1 cellular context compared by ENCODE assay signal in the genomic region with DNA sequence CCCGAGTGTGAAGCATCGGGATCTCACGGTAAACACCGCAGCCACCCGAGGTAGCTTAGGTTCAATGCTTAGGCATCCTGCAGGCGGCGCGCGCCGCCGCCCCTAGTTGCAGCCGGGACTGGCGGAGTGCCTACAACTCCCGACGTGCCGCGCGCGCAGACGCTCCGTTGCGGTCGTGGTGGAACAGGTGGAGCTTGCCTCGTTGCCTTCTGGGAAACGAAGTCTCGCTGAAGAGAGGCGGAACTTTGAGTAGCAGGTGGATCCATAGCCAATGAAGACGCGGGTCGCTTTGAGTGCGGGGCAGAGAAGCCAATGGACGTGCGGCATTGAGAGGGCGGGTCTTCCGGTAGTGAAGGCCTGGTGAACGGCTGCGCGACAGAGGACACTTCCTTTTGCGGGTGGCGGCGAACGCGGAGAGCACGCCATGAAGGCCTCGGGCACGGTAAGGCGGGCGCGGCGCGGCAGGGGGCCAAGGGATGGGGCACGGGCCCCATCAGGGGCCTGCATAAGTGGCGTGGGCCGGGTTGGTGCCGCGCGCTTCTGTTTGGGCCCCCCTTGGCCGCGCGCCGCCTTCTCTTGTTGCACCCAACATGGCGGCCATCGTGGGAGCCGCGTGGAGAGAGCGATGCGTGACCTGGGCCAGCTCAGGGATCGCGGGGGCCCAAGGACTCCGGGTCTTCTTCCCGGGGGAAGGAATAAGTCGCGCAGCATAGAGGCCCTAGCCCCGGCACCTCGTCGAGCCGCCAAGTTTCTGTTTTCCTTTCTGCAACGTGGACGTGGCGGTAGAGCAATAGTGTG.
TF ChIP-seq lines count a peak whose summit lies in the region.

A gene (plus strand): TSS at position 378 of the 798 bp plus-strand sequence. CDS start 47 bp downstream, at position 425.

TF ChIP-seq in GM12878, 131 proteins besides CTCF, POLR2A, EP300 and RAD21 (continued from another document and continues in another):
- TF ChIP-seq, protein P1, sequence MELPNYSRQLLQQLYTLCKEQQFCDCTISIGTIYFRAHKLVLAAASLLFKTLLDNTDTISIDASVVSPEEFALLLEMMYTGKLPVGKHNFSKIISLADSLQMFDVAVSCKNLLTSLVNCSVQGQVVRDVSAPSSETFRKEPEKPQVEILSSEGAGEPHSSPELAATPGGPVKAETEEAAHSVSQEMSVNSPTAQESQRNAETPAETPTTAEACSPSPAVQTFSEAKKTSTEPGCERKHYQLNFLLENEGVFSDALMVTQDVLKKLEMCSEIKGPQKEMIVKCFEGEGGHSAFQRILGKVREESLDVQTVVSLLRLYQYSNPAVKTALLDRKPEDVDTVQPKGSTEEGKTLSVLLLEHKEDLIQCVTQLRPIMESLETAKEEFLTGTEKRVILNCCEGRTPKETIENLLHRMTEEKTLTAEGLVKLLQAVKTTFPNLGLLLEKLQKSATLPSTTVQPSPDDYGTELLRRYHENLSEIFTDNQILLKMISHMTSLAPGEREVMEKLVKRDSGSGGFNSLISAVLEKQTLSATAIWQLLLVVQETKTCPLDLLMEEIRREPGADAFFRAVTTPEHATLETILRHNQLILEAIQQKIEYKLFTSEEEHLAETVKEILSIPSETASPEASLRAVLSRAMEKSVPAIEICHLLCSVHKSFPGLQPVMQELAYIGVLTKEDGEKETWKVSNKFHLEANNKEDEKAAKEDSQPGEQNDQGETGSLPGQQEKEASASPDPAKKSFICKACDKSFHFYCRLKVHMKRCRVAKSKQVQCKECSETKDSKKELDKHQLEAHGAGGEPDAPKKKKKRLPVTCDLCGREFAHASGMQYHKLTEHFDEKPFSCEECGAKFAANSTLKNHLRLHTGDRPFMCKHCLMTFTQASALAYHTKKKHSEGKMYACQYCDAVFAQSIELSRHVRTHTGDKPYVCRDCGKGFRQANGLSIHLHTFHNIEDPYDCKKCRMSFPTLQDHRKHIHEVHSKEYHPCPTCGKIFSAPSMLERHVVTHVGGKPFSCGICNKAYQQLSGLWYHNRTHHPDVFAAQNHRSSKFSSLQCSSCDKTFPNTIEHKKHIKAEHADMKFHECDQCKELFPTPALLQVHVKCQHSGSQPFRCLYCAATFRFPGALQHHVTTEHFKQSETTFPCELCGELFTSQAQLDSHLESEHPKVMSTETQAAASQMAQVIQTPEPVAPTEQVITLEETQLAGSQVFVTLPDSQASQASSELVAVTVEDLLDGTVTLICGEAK (IDR thresholded peaks at IDR 0.05; ENCODE audit: borderline replicate concordance), result peak; percentile 97
- TF ChIP-seq SUPT20H (IDR thresholded peaks at IDR 0.05; ENCODE audit: borderline replicate concordance, control insufficient read depth, low read depth, low read length) (no peak), IKZF2 (IDR thresholded peaks at IDR 0.05) (no peak; a peak in 1 of 4 replicates), RELA (IDR thresholded peaks at IDR 0.05; ENCODE audit: borderline replicate concordance, partially characterized antibody) (peak; percentile 84), POLR2AphosphoS2 (IDR thresholded peaks at IDR 0.05; ENCODE audit: low read depth, low read length) (peak; percentile 92), JUND (IDR thresholded peaks at IDR 0.05; ENCODE audit: low read depth, low read length) (no peak), JUNB (IDR thresholded peaks at IDR 0.05) (no peak), ESRRA (IDR thresholded peaks at IDR 0.05; ENCODE audit: low read length) (no peak), SREBF1 (IDR thresholded peaks at IDR 0.05; ENCODE audit: low read length) (0 out of 2 replicates have a peak, but pooled peaks have one; percentile 68), YBX1 (IDR thresholded peaks at IDR 0.05) (no peak), ASH2L (IDR thresholded peaks at IDR 0.05; ENCODE audit: borderline replicate concordance, low read depth) (no peak), SMAD5 (IDR thresholded peaks at IDR 0.05; ENCODE audit: low read depth) (peak; percentile 91), NBN (IDR thresholded peaks at IDR 0.05) (no peak), KAT2A (conservative IDR thresholded peaks at IDR 0.05; ENCODE audit: control insufficient read depth, low read depth, low read length) (no peak), CHD1 (IDR thresholded peaks at IDR 0.05; ENCODE audit: low read depth, low read length) (peak; percentile 69; the same call in 1 of the 2 replicates), ZSCAN29 (IDR thresholded peaks at IDR 0.05) (no peak), FOXK2 (IDR thresholded peaks at IDR 0.05) (peak; percentile 47; the same call in 1 of the 2 replicates), SREBF2 (IDR thresholded peaks at IDR 0.05; ENCODE audit: low read length) (no peak), SMC3 (IDR thresholded peaks at IDR 0.05; ENCODE audit: borderline replicate concordance, low read length) (peak; percentile 100), HDAC2 (IDR thresholded peaks at IDR 0.05) (no peak), KDM1A (IDR thresholded peaks at IDR 0.05; ENCODE audit: borderline replicate concordance) (no peak)
- TF ChIP-seq, protein P2, sequence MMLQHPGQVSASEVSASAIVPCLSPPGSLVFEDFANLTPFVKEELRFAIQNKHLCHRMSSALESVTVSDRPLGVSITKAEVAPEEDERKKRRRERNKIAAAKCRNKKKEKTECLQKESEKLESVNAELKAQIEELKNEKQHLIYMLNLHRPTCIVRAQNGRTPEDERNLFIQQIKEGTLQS (IDR thresholded peaks at IDR 0.05; ENCODE audit: borderline replicate concordance, extremely low read depth, low read depth, low read length), result peak; percentile 33; the same call in 1 of the 2 replicates
- TF ChIP-seq, protein P3, sequence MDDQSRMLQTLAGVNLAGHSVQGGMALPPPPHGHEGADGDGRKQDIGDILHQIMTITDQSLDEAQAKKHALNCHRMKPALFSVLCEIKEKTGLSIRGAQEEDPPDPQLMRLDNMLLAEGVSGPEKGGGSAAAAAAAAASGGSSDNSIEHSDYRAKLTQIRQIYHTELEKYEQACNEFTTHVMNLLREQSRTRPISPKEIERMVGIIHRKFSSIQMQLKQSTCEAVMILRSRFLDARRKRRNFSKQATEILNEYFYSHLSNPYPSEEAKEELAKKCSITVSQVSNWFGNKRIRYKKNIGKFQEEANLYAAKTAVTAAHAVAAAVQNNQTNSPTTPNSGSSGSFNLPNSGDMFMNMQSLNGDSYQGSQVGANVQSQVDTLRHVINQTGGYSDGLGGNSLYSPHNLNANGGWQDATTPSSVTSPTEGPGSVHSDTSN (IDR thresholded peaks at IDR 0.05; ENCODE audit: insufficient replicate concordance, low read depth, low read length), result peak; percentile 99
- TF ChIP-seq, protein P4, sequence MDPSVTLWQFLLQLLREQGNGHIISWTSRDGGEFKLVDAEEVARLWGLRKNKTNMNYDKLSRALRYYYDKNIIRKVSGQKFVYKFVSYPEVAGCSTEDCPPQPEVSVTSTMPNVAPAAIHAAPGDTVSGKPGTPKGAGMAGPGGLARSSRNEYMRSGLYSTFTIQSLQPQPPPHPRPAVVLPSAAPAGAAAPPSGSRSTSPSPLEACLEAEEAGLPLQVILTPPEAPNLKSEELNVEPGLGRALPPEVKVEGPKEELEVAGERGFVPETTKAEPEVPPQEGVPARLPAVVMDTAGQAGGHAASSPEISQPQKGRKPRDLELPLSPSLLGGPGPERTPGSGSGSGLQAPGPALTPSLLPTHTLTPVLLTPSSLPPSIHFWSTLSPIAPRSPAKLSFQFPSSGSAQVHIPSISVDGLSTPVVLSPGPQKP (IDR thresholded peaks at IDR 0.05; ENCODE audit: low read depth, low read length), result 0 out of 2 replicates have a peak, but pooled peaks have one; percentile 29
- TF ChIP-seq, protein P5, sequence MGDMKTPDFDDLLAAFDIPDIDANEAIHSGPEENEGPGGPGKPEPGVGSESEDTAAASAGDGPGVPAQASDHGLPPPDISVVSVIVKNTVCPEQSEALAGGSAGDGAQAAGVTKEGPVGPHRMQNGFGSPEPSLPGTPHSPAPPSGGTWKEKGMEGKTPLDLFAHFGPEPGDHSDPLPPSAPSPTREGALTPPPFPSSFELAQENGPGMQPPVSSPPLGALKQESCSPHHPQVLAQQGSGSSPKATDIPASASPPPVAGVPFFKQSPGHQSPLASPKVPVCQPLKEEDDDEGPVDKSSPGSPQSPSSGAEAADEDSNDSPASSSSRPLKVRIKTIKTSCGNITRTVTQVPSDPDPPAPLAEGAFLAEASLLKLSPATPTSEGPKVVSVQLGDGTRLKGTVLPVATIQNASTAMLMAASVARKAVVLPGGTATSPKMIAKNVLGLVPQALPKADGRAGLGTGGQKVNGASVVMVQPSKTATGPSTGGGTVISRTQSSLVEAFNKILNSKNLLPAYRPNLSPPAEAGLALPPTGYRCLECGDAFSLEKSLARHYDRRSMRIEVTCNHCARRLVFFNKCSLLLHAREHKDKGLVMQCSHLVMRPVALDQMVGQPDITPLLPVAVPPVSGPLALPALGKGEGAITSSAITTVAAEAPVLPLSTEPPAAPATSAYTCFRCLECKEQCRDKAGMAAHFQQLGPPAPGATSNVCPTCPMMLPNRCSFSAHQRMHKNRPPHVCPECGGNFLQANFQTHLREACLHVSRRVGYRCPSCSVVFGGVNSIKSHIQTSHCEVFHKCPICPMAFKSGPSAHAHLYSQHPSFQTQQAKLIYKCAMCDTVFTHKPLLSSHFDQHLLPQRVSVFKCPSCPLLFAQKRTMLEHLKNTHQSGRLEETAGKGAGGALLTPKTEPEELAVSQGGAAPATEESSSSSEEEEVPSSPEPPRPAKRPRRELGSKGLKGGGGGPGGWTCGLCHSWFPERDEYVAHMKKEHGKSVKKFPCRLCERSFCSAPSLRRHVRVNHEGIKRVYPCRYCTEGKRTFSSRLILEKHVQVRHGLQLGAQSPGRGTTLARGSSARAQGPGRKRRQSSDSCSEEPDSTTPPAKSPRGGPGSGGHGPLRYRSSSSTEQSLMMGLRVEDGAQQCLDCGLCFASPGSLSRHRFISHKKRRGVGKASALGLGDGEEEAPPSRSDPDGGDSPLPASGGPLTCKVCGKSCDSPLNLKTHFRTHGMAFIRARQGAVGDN (IDR thresholded peaks at IDR 0.05), result 0 out of 2 replicates have a peak, but pooled peaks have one; percentile 33
- TF ChIP-seq, protein P6, sequence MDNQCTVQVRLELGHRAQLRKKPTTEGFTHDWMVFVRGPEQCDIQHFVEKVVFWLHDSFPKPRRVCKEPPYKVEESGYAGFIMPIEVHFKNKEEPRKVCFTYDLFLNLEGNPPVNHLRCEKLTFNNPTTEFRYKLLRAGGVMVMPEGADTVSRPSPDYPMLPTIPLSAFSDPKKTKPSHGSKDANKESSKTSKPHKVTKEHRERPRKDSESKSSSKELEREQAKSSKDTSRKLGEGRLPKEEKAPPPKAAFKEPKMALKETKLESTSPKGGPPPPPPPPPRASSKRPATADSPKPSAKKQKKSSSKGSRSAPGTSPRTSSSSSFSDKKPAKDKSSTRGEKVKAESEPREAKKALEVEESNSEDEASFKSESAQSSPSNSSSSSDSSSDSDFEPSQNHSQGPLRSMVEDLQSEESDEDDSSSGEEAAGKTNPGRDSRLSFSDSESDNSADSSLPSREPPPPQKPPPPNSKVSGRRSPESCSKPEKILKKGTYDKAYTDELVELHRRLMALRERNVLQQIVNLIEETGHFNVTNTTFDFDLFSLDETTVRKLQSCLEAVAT (IDR thresholded peaks at IDR 0.05), result 0 out of 2 replicates have a peak, but pooled peaks have one; percentile 72
- TF ChIP-seq, protein P7, sequence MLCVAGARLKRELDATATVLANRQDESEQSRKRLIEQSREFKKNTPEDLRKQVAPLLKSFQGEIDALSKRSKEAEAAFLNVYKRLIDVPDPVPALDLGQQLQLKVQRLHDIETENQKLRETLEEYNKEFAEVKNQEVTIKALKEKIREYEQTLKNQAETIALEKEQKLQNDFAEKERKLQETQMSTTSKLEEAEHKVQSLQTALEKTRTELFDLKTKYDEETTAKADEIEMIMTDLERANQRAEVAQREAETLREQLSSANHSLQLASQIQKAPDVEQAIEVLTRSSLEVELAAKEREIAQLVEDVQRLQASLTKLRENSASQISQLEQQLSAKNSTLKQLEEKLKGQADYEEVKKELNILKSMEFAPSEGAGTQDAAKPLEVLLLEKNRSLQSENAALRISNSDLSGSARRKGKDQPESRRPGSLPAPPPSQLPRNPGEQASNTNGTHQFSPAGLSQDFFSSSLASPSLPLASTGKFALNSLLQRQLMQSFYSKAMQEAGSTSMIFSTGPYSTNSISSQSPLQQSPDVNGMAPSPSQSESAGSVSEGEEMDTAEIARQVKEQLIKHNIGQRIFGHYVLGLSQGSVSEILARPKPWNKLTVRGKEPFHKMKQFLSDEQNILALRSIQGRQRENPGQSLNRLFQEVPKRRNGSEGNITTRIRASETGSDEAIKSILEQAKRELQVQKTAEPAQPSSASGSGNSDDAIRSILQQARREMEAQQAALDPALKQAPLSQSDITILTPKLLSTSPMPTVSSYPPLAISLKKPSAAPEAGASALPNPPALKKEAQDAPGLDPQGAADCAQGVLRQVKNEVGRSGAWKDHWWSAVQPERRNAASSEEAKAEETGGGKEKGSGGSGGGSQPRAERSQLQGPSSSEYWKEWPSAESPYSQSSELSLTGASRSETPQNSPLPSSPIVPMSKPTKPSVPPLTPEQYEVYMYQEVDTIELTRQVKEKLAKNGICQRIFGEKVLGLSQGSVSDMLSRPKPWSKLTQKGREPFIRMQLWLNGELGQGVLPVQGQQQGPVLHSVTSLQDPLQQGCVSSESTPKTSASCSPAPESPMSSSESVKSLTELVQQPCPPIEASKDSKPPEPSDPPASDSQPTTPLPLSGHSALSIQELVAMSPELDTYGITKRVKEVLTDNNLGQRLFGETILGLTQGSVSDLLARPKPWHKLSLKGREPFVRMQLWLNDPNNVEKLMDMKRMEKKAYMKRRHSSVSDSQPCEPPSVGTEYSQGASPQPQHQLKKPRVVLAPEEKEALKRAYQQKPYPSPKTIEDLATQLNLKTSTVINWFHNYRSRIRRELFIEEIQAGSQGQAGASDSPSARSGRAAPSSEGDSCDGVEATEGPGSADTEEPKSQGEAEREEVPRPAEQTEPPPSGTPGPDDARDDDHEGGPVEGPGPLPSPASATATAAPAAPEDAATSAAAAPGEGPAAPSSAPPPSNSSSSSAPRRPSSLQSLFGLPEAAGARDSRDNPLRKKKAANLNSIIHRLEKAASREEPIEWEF (IDR thresholded peaks at IDR 0.05; ENCODE audit: insufficient replicate concordance, low read depth, low read length), result no peak
- TF ChIP-seq, protein P8, sequence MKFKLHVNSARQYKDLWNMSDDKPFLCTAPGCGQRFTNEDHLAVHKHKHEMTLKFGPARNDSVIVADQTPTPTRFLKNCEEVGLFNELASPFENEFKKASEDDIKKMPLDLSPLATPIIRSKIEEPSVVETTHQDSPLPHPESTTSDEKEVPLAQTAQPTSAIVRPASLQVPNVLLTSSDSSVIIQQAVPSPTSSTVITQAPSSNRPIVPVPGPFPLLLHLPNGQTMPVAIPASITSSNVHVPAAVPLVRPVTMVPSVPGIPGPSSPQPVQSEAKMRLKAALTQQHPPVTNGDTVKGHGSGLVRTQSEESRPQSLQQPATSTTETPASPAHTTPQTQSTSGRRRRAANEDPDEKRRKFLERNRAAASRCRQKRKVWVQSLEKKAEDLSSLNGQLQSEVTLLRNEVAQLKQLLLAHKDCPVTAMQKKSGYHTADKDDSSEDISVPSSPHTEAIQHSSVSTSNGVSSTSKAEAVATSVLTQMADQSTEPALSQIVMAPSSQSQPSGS (IDR thresholded peaks at IDR 0.05; ENCODE audit: low read length), result no peak
- TF ChIP-seq, protein P9, sequence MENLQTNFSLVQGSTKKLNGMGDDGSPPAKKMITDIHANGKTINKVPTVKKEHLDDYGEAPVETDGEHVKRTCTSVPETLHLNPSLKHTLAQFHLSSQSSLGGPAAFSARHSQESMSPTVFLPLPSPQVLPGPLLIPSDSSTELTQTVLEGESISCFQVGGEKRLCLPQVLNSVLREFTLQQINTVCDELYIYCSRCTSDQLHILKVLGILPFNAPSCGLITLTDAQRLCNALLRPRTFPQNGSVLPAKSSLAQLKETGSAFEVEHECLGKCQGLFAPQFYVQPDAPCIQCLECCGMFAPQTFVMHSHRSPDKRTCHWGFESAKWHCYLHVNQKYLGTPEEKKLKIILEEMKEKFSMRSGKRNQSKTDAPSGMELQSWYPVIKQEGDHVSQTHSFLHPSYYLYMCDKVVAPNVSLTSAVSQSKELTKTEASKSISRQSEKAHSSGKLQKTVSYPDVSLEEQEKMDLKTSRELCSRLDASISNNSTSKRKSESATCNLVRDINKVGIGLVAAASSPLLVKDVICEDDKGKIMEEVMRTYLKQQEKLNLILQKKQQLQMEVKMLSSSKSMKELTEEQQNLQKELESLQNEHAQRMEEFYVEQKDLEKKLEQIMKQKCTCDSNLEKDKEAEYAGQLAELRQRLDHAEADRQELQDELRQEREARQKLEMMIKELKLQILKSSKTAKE (IDR thresholded peaks at IDR 0.05; ENCODE audit: low read depth, poor library complexity, severe bottlenecking), result no peak
